10 cellular contexts compared by ENCODE assay signal in the genomic region with DNA sequence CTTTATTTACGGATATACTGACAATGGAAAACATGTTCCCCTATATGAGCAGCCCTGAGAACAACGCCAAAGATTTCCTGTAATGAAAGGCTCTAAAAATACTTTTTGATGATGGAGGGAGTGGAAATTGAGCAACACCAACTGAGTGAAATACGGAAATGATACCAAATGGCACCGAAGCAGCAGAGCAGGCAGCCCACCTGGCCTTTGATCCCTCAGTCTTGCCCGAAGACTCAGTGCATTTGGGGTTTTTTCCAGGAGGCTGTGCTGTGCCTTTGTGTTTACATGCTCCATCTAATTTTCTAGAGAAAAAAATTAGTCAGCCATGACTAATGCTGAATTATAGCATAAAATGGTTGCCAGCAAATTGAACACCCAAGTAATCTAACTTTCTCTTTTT.
DNase-seq lines count a peak whose midpoint lies in the region; ATAC-seq and TF ChIP-seq lines count a peak whose summit lies in the region.
"Had no signal": no experiment of that assay in that cellular context is flagged by ENCODE, and none has a peak within 500 bp of the region (broad histone marks: within the 10 kb centered on the region; RNA-seq: fewer than 3 reads in every experiment).

No MANE protein-coding gene starts in this region.

- CTCF ChIA-PET in activated CD8-positive, alpha-beta T cell treated with anti-CD3 and anti-CD28 coated beads for 36 hours (lab: Charles Lee) = interaction anchor here (1.5 kb wide), 1 partner anchor 10 kb away, joined by 3 read pairs; no protein-coding TSS in a partner anchor
- CTCF ChIA-PET in activated CD8-positive, alpha-beta T cell treated with anti-CD3 and anti-CD28 coated beads, Interleukin-2, amount 10 ng/mL, durations not matched to agents 7 days and 5 days (lab: Charles Lee) = no interaction called here
- CTCF ChIA-PET in RWPE1 (lab: Yijun Ruan, JAX) (interaction anchor here (0.6 kb wide), 1 partner anchor 279 kb away, joined by 4 read pairs; no protein-coding TSS in a partner anchor), HEK293T (lab: Yijun Ruan, JAX) (no interaction called here)

- H3K27ac ChIP-seq in RWPE1 (no peak overlapping the region; the same call in 1 of the 2 replicates), fibroblast of lung (ENCODE audit: insufficient read depth, low read length) (peak overlapping the region; percentile 68)

- H3K36me3 ChIP-seq in fibroblast of lung (ENCODE audit: control insufficient read depth, insufficient read depth, low read length) = no peaks in the 10 kb centered on the region

- H2AFZ ChIP-seq in fibroblast of lung (ENCODE audit: low read length) = peak overlapping the region; percentile 33

- intact Hi-C loops in activated CD8-positive, alpha-beta T cell treated with anti-CD3 and anti-CD28 coated beads for 36 hours (cut with micrococcal nuclease) = no loop called here

- no peaks in the 10 kb centered on the region for H3K9me3 Mint-ChIP-seq in activated CD8-positive, alpha-beta T cell treated with anti-CD3 and anti-CD28 coated beads for 36 hours
- H3K9me3 Mint-ChIP-seq in activated CD8-positive, alpha-beta T cell treated with anti-CD3 and anti-CD28 coated beads, Interleukin-2, amount 10 ng/mL, durations not matched to agents 7 days and 5 days (ENCODE audit: insufficient read depth) = no peaks in the 10 kb centered on the region
- no peaks in the 10 kb centered on the region for H3K9me3 Mint-ChIP-seq in immature natural killer cell
- H3K9me3 Mint-ChIP-seq: IgD-negative memory B cell had no signal

- no peaks in the 10 kb centered on the region for H3K36me3 Mint-ChIP-seq in activated CD8-positive, alpha-beta T cell treated with anti-CD3 and anti-CD28 coated beads for 36 hours (ENCODE audit: low read depth)
- no peaks in the 10 kb centered on the region for H3K36me3 Mint-ChIP-seq in activated CD8-positive, alpha-beta T cell treated with anti-CD3 and anti-CD28 coated beads, Interleukin-2, amount 10 ng/mL, durations not matched to agents 7 days and 5 days (ENCODE audit: low read depth)
- no peaks in the 10 kb centered on the region for H3K36me3 Mint-ChIP-seq in immature natural killer cell

- H3K79me2 ChIP-seq in fibroblast of lung (ENCODE audit: control insufficient read depth, insufficient read depth, low read length) = no peaks in the 10 kb centered on the region

- POLR2A ChIA-PET in activated CD8-positive, alpha-beta T cell treated with anti-CD3 and anti-CD28 coated beads for 36 hours (lab: Charles Lee) = no interaction called here
- POLR2A ChIA-PET in activated CD8-positive, alpha-beta T cell treated with anti-CD3 and anti-CD28 coated beads, Interleukin-2, amount 10 ng/mL, durations not matched to agents 7 days and 5 days (lab: Charles Lee) = no interaction called here
- POLR2A ChIA-PET in RWPE1 (lab: Yijun Ruan, JAX; ENCODE audit: low non-redundant PET) (no interaction called here), HEK293T (lab: Yijun Ruan, JAX) (no interaction called here)

- peak overlapping the region; percentile 68 for H3K4me2 ChIP-seq in fibroblast of lung (ENCODE audit: extremely low read depth, insufficient read depth, low read length)

- no peak overlapping the region for H3K4me3 Mint-ChIP-seq in activated CD8-positive, alpha-beta T cell treated with anti-CD3 and anti-CD28 coated beads for 36 hours
- no peak overlapping the region for H3K4me3 Mint-ChIP-seq in activated CD8-positive, alpha-beta T cell treated with anti-CD3 and anti-CD28 coated beads, Interleukin-2, amount 10 ng/mL, durations not matched to agents 7 days and 5 days
- H3K4me3 Mint-ChIP-seq in immature natural killer cell = no peak overlapping the region
- H3K4me3 Mint-ChIP-seq: IgD-negative memory B cell, neural crest cell had no signal

- no peak for TF ChIP-seq CTCF in activated CD8-positive, alpha-beta T cell treated with anti-CD3 and anti-CD28 coated beads for 36 hours (IDR thresholded peaks at IDR 0.05)
- no peak for TF ChIP-seq CTCF in RWPE1 (conservative IDR thresholded peaks at IDR 0.05; ENCODE audit: low read depth)
- peak in 1 of 2 donors; percentile 9 for TF ChIP-seq CTCF in fibroblast of lung (conservative IDR thresholded peaks at IDR 0.05 in 1 of 2, IDR thresholded peaks at IDR 0.05 in 1 of 2; ENCODE audit: low read depth in 1 of 2, low read length in 2 of 2)

- peak overlapping the region; percentile 42 for H3K27ac Mint-ChIP-seq in activated CD8-positive, alpha-beta T cell treated with anti-CD3 and anti-CD28 coated beads for 36 hours
- no peak overlapping the region for H3K27ac Mint-ChIP-seq in activated CD8-positive, alpha-beta T cell treated with anti-CD3 and anti-CD28 coated beads, Interleukin-2, amount 10 ng/mL, durations not matched to agents 7 days and 5 days
- no peak overlapping the region for H3K27ac Mint-ChIP-seq in immature natural killer cell
- H3K27ac Mint-ChIP-seq: IgD-negative memory B cell had no signal

- peaks cover 9% of the 10 kb centered on the region for H3K27me3 Mint-ChIP-seq in activated CD8-positive, alpha-beta T cell treated with anti-CD3 and anti-CD28 coated beads for 36 hours
- H3K27me3 Mint-ChIP-seq in activated CD8-positive, alpha-beta T cell treated with anti-CD3 and anti-CD28 coated beads, Interleukin-2, amount 10 ng/mL, durations not matched to agents 7 days and 5 days (ENCODE audit: low read depth) = peaks cover 13% of the 10 kb centered on the region
- peaks cover 0 to 5% (median 2%) of the 10 kb centered on the region in 3 donors for H3K27me3 Mint-ChIP-seq in immature natural killer cell (ENCODE audit: low read depth in 3 of 3)
- H3K27me3 Mint-ChIP-seq: IgD-negative memory B cell had no signal

- DNase-seq in activated CD8-positive, alpha-beta T cell treated with anti-CD3 and anti-CD28 coated beads for 36 hours = peak; percentile 35
- no peak for DNase-seq in activated CD8-positive, alpha-beta T cell treated with anti-CD3 and anti-CD28 coated beads, Interleukin-2, amount 10 ng/mL, durations not matched to agents 7 days and 5 days
- peak; percentile 30 for DNase-seq in RWPE1 (ENCODE audit: low spot score)
- DNase-seq in fibroblast of lung (ENCODE audit: low read depth in 2 of 2) = peak; percentile 57 to 72
- DNase-seq in stimulated activated CD4-positive, alpha-beta T cell treated with anti-CD3 and anti-CD28 coated beads, TNF-alpha, amount 100 ng/mL, for 24 hours (ENCODE audit: low read depth in 3 of 3) = peak; percentile 16 to 47 (median 21)
- DNase-seq in immature natural killer cell = no peak
- no peak for DNase-seq in HEK293T (ENCODE audit: extremely low spot score)
- no peak for DNase-seq in DMS 273 treated with DMSO at 0.1 percent for 48 hours (lab: John Stamatoyannopoulos, UW)

- H3K9ac ChIP-seq in fibroblast of lung (ENCODE audit: insufficient read depth, low read length) = no peak overlapping the region

- ATAC-seq in activated CD8-positive, alpha-beta T cell treated with anti-CD3 and anti-CD28 coated beads for 36 hours = peak; percentile 70
- no peak for ATAC-seq in activated CD8-positive, alpha-beta T cell treated with anti-CD3 and anti-CD28 coated beads, Interleukin-2, amount 10 ng/mL, durations not matched to agents 7 days and 5 days

- H4K20me1 ChIP-seq in fibroblast of lung (ENCODE audit: control insufficient read depth, extremely low read depth, insufficient read depth, low read length) = no peaks in the 10 kb centered on the region

- H3K27me3 ChIP-seq in fibroblast of lung (ENCODE audit: control insufficient read depth, insufficient read depth, low read length) = no peaks in the 10 kb centered on the region

- no peaks in the 10 kb centered on the region for H3K9me3 ChIP-seq in fibroblast of lung (ENCODE audit: control insufficient read depth, insufficient read depth, low read depth, low read length)

- no peak overlapping the region for H3K4me3 ChIP-seq in fibroblast of lung (replicated peaks in 1 of 4; ENCODE audit: control extremely low read depth in 1 of 4, insufficient read depth in 1 of 4, low read depth in 3 of 4, low read length in 4 of 4)

- peaks cover 14% of the 10 kb centered on the region for H3K4me1 ChIP-seq in fibroblast of lung (ENCODE audit: control insufficient read depth, extremely low read depth, insufficient read depth, low read length)

- peaks cover 27% of the 10 kb centered on the region for H3K4me1 Mint-ChIP-seq in activated CD8-positive, alpha-beta T cell treated with anti-CD3 and anti-CD28 coated beads for 36 hours (ENCODE audit: low read depth)
- no peaks in the 10 kb centered on the region for H3K4me1 Mint-ChIP-seq in activated CD8-positive, alpha-beta T cell treated with anti-CD3 and anti-CD28 coated beads, Interleukin-2, amount 10 ng/mL, durations not matched to agents 7 days and 5 days (ENCODE audit: low read depth)
- no peaks in the 10 kb centered on the region for H3K4me1 Mint-ChIP-seq in immature natural killer cell
- H3K4me1 Mint-ChIP-seq: IgD-negative memory B cell had no signal

TF ChIP-seq in HEK293T, 16 proteins besides CTCF, POLR2A, EP300 and RAD21:
- TF ChIP-seq LEF1 (IDR thresholded peaks at IDR 0.05; ENCODE audit: borderline replicate concordance) = no peak
- no peak for TF ChIP-seq ELF4 (IDR thresholded peaks at IDR 0.05)
- no peak for TF ChIP-seq FOXM1 (IDR thresholded peaks at IDR 0.05; ENCODE audit: borderline replicate concordance)
- no peak for TF ChIP-seq SP1 (IDR thresholded peaks at IDR 0.05)
- TF ChIP-seq ARNT (IDR thresholded peaks at IDR 0.05) = no peak
- no peak for TF ChIP-seq PKNOX1 (IDR thresholded peaks at IDR 0.05)
- no peak for TF ChIP-seq CTBP1 (IDR thresholded peaks at IDR 0.05; ENCODE audit: borderline replicate concordance)
- no peak for TF ChIP-seq HDGF (IDR thresholded peaks at IDR 0.05; ENCODE audit: borderline replicate concordance)
- TF ChIP-seq L3MBTL2 (conservative IDR thresholded peaks at IDR 0.05) = no peak
- TF ChIP-seq FOXK2 (IDR thresholded peaks at IDR 0.05) = no peak
TF ChIP-seq in HEK293T: peak in this region for 0.

Comparison
In these comparisons a context has a peak if more than half of its experiments do, and no peak if none do; other contexts are left out.
1. DNase-seq: peak in activated CD8-positive, alpha-beta T cell treated with anti-CD3 and anti-CD28 coated beads for 36 hours (single experiment), RWPE1 (single experiment), fibroblast of lung (2 of 2) and stimulated activated CD4-positive, alpha-beta T cell treated with anti-CD3 and anti-CD28 coated beads, TNF-alpha, amount 100 ng/mL, for 24 hours (3 of 3); none in activated CD8-positive, alpha-beta T cell treated with anti-CD3 and anti-CD28 coated beads, Interleukin-2, amount 10 ng/mL, durations not matched to agents 7 days and 5 days (single experiment), immature natural killer cell (0 of 3), HEK293T (single experiment) and DMS 273 treated with DMSO at 0.1 percent for 48 hours (single experiment).
2. CTCF ChIA-PET loops: an anchor here in activated CD8-positive, alpha-beta T cell treated with anti-CD3 and anti-CD28 coated beads for 36 hours (1.5 kb wide) and RWPE1 (0.6 kb wide); none called in activated CD8-positive, alpha-beta T cell treated with anti-CD3 and anti-CD28 coated beads, Interleukin-2, amount 10 ng/mL, durations not matched to agents 7 days and 5 days and HEK293T.